ENCODE assay signal across 12 cellular contexts in the genomic region with DNA sequence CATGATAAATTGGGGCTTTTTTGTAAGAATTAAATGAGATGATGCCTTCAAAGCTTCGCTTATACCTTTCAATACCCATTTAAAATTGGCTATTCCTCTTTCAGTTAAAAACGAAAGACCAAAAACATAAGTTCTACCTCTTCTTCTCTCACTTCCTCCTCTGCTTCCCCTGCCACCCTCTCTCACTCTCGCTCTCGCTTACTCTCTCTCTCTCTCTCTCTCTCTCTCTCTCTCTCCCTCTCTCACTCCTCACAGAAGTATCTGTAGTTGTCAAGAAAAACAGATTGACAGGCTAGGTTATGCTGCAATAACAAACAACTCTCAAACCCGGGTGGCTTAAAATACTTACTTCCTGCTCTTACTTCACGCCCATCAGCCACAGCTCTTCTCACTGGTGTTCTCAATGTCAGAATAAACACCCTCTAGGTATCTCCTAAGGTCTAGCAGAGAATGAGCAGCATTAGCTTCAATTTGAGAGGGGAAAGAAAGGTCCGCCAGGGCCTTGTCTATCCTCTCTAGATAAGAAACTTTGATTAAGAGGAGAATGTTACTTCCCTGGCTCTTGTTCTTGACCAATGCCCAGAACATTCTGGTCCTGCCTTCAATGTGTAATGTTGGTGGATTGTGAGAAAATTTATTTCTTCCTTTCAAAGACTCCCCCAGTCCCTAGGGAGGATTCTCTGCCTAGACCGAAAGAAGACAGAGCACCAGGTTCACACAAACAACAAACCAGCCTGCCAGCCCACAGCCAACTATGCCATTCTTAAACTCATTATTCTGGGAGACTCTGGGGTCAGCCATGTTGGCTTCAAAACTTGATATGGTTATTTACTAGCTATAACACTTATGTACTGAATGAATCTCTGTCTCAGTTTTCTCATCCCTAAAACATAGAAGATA.
DNase-seq lines count a peak whose midpoint lies in the region; ATAC-seq and TF ChIP-seq lines count a peak whose summit lies in the region.
"Had no signal": no experiment of that assay in that cellular context is flagged by ENCODE, and none has a peak within 500 bp of the region (broad histone marks: within the 10 kb centered on the region; RNA-seq: fewer than 3 reads in every experiment).

No MANE protein-coding gene starts in this region.

- DNase-seq in GM12864 (ENCODE audit: low read depth) (peak; percentile 49), glutamatergic neuron (no peak), tibial artery (no peak), caudate nucleus (lab: John Stamatoyannopoulos, UW) (no peak)
- DNase-seq in activated CD4-positive, alpha-beta T cell treated with anti-CD3 and anti-CD28 coated beads, Interleukin-2, amount 10 ng/mL, durations not matched to agents 7 days and 5 days, result no peak
- DNase-seq: activated T-cell treated with anti-CD3 and anti-CD28 coated beads, Interleukin-2, amount 50 U/mL, for 1 hour; H9 had no signal

- no peak overlapping the region for H3K27ac Mint-ChIP-seq in glutamatergic neuron (ENCODE audit: unreplicated experiment)
- no peak overlapping the region for H3K27ac Mint-ChIP-seq in activated CD4-positive, alpha-beta T cell treated with anti-CD3 and anti-CD28 coated beads, Interleukin-2, amount 10 ng/mL, durations not matched to agents 7 days and 5 days
- H3K27ac Mint-ChIP-seq: H9 had no signal

- no peaks in the 10 kb centered on the region for H3K4me1 Mint-ChIP-seq in glutamatergic neuron (ENCODE audit: low read depth, unreplicated experiment)
- no peaks in the 10 kb centered on the region for H3K4me1 Mint-ChIP-seq in activated CD4-positive, alpha-beta T cell treated with anti-CD3 and anti-CD28 coated beads, Interleukin-2, amount 10 ng/mL, durations not matched to agents 7 days and 5 days

- H3K27ac ChIP-seq in tibial artery (no peak overlapping the region), caudate nucleus (ENCODE audit: low read depth, low read length) (no peak overlapping the region)
- H3K27ac ChIP-seq: breast epithelium had no signal

- H3K4me1 ChIP-seq in tibial artery, result no peaks in the 10 kb centered on the region
- H3K4me1 ChIP-seq: breast epithelium had no signal

- H3K4me3 Mint-ChIP-seq in glutamatergic neuron (ENCODE audit: unreplicated experiment), result no peak overlapping the region
- H3K4me3 Mint-ChIP-seq in activated CD4-positive, alpha-beta T cell treated with anti-CD3 and anti-CD28 coated beads, Interleukin-2, amount 10 ng/mL, durations not matched to agents 7 days and 5 days, result no peak overlapping the region
- H3K4me3 Mint-ChIP-seq: H9 had no signal

- no peaks in the 10 kb centered on the region for H3K9me3 Mint-ChIP-seq in glutamatergic neuron (ENCODE audit: unreplicated experiment)
- H3K9me3 Mint-ChIP-seq in activated CD4-positive, alpha-beta T cell treated with anti-CD3 and anti-CD28 coated beads, Interleukin-2, amount 10 ng/mL, durations not matched to agents 7 days and 5 days, result peaks cover 5% of the 10 kb centered on the region

- intact Hi-C loops in tibial artery (cut with DNase I; ENCODE audit: low total_unique reads), result no loop called here

- H3K4me3 ChIP-seq in GM12864 (ENCODE audit: low read depth, low read length) (no peak overlapping the region), tibial artery (no peak overlapping the region)
- H3K4me3 ChIP-seq: breast epithelium, smooth muscle cell had no signal

- POLR2A ChIA-PET in activated CD4-positive, alpha-beta T cell treated with anti-CD3 and anti-CD28 coated beads, Interleukin-2, amount 10 ng/mL, durations not matched to agents 7 days and 5 days (lab: Charles Lee), result no interaction called here

- no peaks in the 10 kb centered on the region for H3K36me3 Mint-ChIP-seq in glutamatergic neuron (ENCODE audit: unreplicated experiment)
- H3K36me3 Mint-ChIP-seq in activated CD4-positive, alpha-beta T cell treated with anti-CD3 and anti-CD28 coated beads, Interleukin-2, amount 10 ng/mL, durations not matched to agents 7 days and 5 days (ENCODE audit: low read depth), result no peaks in the 10 kb centered on the region

- H3K27me3 ChIP-seq in tibial artery, result no peaks in the 10 kb centered on the region
- H3K27me3 ChIP-seq: breast epithelium had no signal

- CTCF ChIA-PET in activated CD4-positive, alpha-beta T cell treated with anti-CD3 and anti-CD28 coated beads, Interleukin-2, amount 10 ng/mL, durations not matched to agents 7 days and 5 days (lab: Charles Lee), result no interaction called here

- ATAC-seq in GM19452 (IDR thresholded peaks at IDR 0.05; ENCODE audit: unreplicated experiment), result peak; percentile 87
- ATAC-seq in HG02885 (IDR thresholded peaks at IDR 0.05; ENCODE audit: poor library complexity, unreplicated experiment), result peak; percentile 97
- peak; percentile 87 for ATAC-seq in HG03565 (IDR thresholded peaks at IDR 0.05; ENCODE audit: unreplicated experiment)

- TF ChIP-seq CTCF in GM12864 (IDR thresholded peaks at IDR 0.05; ENCODE audit: low read depth, low read length, missing control alignments) (no peak), glutamatergic neuron (IDR thresholded peaks at IDR 0.05; ENCODE audit: partially characterized antibody, unreplicated experiment) (no peak), tibial artery (IDR thresholded peaks at IDR 0.05) (no peak)

- H3K27me3 Mint-ChIP-seq in glutamatergic neuron (ENCODE audit: unreplicated experiment), result no peaks in the 10 kb centered on the region
- H3K27me3 Mint-ChIP-seq in activated CD4-positive, alpha-beta T cell treated with anti-CD3 and anti-CD28 coated beads, Interleukin-2, amount 10 ng/mL, durations not matched to agents 7 days and 5 days, result no peaks in the 10 kb centered on the region

- no peaks in the 10 kb centered on the region for H3K9me3 ChIP-seq in tibial artery
- H3K9me3 ChIP-seq: breast epithelium had no signal

- H3K36me3 ChIP-seq in tibial artery, result no peaks in the 10 kb centered on the region
- H3K36me3 ChIP-seq: breast epithelium had no signal
